38 cellular contexts compared by ENCODE assay signal in genomic region chrX:18643853-18644252, GRCh38. TPM values are rescaled to one million over a fixed set of nuclear protein-coding genes. Genes with fewer than 3 reads are reported as not detected.
"Had no signal": no experiment of that assay in that cellular context is flagged by ENCODE, and none has a peak within 500 bp of the region (broad histone marks: within the 10 kb centered on the region; RNA-seq: fewer than 3 reads in every experiment).

No MANE protein-coding gene starts in this region.

- H3K9me3 ChIP-seq: adrenal gland, body of pancreas, breast epithelium had no signal

- H3K36me3 ChIP-seq: adrenal gland, brain microvascular endothelial cell, breast epithelium had no signal

- DNase-seq: activated B cell treated with CpG ODN at 0.5 μM for 24 hours; activated CD4-positive, alpha-beta memory T cell treated with anti-CD3 and anti-CD28 coated beads for 36 hours; activated CD4-positive, alpha-beta T cell treated with anti-CD3 and anti-CD28 coated beads for 4 hours; activated CD4-positive, alpha-beta T cell treated with anti-CD3 and anti-CD28 coated beads, Interleukin-2, amount 10 ng/mL, durations not matched to agents 24 days and 14 days; activated CD4-positive, alpha-beta T cell treated with anti-CD3 and anti-CD28 coated beads, Interleukin-2, amount 50 U/mL, for 1 hour; activated CD4-positive, alpha-beta T cell treated with anti-CD3 and anti-CD28 coated beads, Interleukin-2, amount 50 U/mL, for 4 hours; activated CD4-positive, CD25-positive, alpha-beta regulatory T cell treated with anti-CD3 and anti-CD28 coated beads, Interleukin-2, amount 50 U/mL, for 72 hours; activated CD8-positive, alpha-beta memory T cell treated with anti-CD3 and anti-CD28 coated beads, Interleukin-2, amount 50 U/mL, for 4 hours; activated CD8-positive, alpha-beta T cell treated with anti-CD3 and anti-CD28 coated beads for 36 hours; activated effector memory CD4-positive, alpha-beta T cell treated with anti-CD3 and anti-CD28 coated beads, Interleukin-2, amount 50 U/mL, for 16 hours; activated gamma-delta T cell treated with Interleukin-2 at 50 U/mL for 16 hours; activated naive CD4-positive, alpha-beta T cell; activated naive CD4-positive, alpha-beta T cell treated with anti-CD3 and anti-CD28 coated beads for 36 hours; activated naive CD4-positive, alpha-beta T cell treated with anti-CD3 and anti-CD28 coated beads, Interleukin-2, amount 50 U/mL, for 16 hours; activated naive CD8-positive, alpha-beta T cell treated with anti-CD3 and anti-CD28 coated beads for 36 hours; activated T-cell treated with anti-CD3 and anti-CD28 coated beads for 4 hours; activated T-cell treated with anti-CD3 and anti-CD28 coated beads, Interleukin-2, amount 50 U/mL, for 1 hour; activated T-cell treated with anti-CD3 and anti-CD28 coated beads, Interleukin-2, amount 50 U/mL, for 4 hours; activated T-cell treated with anti-CD3 and anti-CD28 coated beads, Interleukin-2, amount 50 U/mL, for 72 hours; adrenal gland; amniotic stem cell; aorta; body of pancreas; brain microvascular endothelial cell; central memory CD4-positive, alpha-beta T cell; T-helper 1 cell; T-helper 2 cell; T-helper 9 cell had no signal

- FAIRE-seq: astrocyte, TTC549 had no signal

- ATAC-seq: activated CD8-positive, alpha-beta T cell treated with anti-CD3 and anti-CD28 coated beads for 36 hours; activated naive CD4-positive, alpha-beta T cell treated with anti-CD3 and anti-CD28 coated beads, Interleukin-2, amount 50 U/mL, for 72 hours; activated T-cell treated with anti-CD3 and anti-CD28 coated beads, Interleukin-2, amount 50 U/mL, for 4 hours; activated T-cell treated with anti-CD3 and anti-CD28 coated beads, Interleukin-2, amount 50 U/mL, for 72 hours; activated T-helper 17 cell treated with anti-CD3 and anti-CD28 coated beads, Interleukin-2, amount 50 U/mL, for 72 hours; body of pancreas had no signal

- H3K27me3 ChIP-seq: adrenal gland, body of pancreas, brain microvascular endothelial cell had no signal

- H3K4me1 ChIP-seq: adrenal gland, body of pancreas, breast epithelium had no signal

- H3K4me3 ChIP-seq: adrenal gland, body of pancreas, breast epithelium had no signal

- H3K27ac ChIP-seq: adrenal gland, body of pancreas, brain microvascular endothelial cell, breast epithelium, VCaP had no signal

RNA-seq across cellular contexts. Expression of gene RS1, which starts 28.1 kb away (rescaled TPM):
- total RNA-seq: activated B cell treated with CpG ODN at 0.5 μM for 24 hours; activated CD4-positive, alpha-beta memory T cell treated with anti-CD3 and anti-CD28 coated beads for 36 hours; activated CD4-positive, alpha-beta T cell treated with anti-CD3 and anti-CD28 coated beads, Interleukin-2, amount 10 ng/mL, durations not matched to agents 24 days and 14 days; activated CD8-positive, alpha-beta memory T cell treated with anti-CD3 and anti-CD28 coated beads for 36 hours; activated CD8-positive, alpha-beta T cell treated with anti-CD3 and anti-CD28 coated beads for 36 hours; activated naive CD4-positive, alpha-beta T cell treated with anti-CD3 and anti-CD28 coated beads for 36 hours; activated naive CD4-positive, alpha-beta T cell treated with anti-CD3 and anti-CD28 coated beads, Interleukin-2, amount 50 U/mL, for 72 hours; activated naive CD8-positive, alpha-beta T cell treated with anti-CD3 and anti-CD28 coated beads for 36 hours; activated T-cell treated with anti-CD3 and anti-CD28 coated beads, Interleukin-2, amount 50 U/mL, for 4 hours; activated T-cell treated with anti-CD3 and anti-CD28 coated beads, Interleukin-2, amount 50 U/mL, for 72 hours; activated T-helper 1 cell treated with anti-CD3 and anti-CD28 coated beads, Interleukin-12 subunit alpha, Interleukin-12 subunit beta, Interleukin-2, Interleukin-4 antibody, amounts not matched to agents 30 ng/mL and 10 ng/mL and 1 ng/mL, durations not matched to agents 14 hours and 24 hours and 36 hours; activated T-helper 17 cell treated with anti-CD3 and anti-CD28 coated beads, Interleukin-2, amount 50 U/mL, for 72 hours; adrenal gland; aorta; astrocyte; body of pancreas; breast epithelium; cardiac septum; cerebellum had no signal
- polyA plus RNA-seq: adrenal gland, aorta had no signal
